ENCODE assay signal across 8 cellular contexts in the genomic region with DNA sequence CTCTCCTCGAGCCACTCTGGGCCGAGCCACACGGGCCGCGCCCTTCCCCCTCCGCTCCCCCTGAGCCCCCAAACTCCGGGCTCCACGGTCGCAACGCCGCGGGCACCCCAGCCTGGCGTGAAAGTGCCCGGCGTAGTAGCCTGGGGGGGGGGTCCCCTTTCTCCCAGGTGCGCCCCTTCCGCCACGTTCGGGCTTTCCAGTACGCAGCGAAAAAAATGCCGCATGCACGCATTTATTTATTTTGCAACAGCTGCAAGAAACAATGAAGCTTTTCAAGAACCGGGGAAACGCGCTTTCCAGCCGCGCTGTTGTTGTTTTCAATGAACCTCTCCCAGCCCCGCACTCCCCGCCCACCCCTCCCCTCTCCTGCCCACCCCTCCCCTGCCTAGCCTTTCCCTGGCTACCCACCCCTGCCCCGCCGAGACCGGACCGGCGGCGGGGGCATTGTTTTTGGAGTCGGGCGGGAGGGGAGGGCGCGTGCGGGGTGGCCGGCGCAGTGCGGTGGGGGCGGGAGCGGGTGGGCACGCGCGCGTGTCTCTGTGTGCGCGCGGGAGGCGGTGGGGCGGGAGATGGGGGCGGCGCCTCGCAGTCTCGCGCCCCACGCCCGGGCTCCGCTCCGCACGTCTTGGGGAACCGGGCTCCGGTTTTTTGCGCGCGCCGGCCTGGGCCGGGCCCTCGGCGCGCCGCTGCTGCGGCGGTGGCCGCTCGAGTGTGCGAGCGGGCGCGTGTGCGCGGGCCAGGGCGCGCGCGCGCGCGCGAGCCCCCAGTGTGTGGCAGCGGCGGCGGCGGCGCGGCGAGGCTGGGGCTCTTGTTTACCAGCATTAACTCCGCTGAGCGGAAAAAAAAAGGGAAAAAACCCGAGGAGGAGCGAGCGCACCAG.
A peak's percentile ranks its signal among the peaks of the same experiment; 100 is the strongest.
DNase-seq lines count a peak whose midpoint lies in the region; ATAC-seq and TF ChIP-seq lines count a peak whose summit lies in the region.

A gene (plus strand): TSS at position 766 of the 880 bp plus-strand sequence. CDS start 1,043 bp downstream, outside the sequence.

- DNase-seq in CMK (ENCODE audit: low read depth) (peak; percentile 73), HUDEP-2 (lab: John Stamatoyannopoulos, UW; ENCODE audit: unreplicated experiment in 76 of 76) (peak in 72 of 76 experiments; percentile 19 to 89 (median 72)), OCI-M1 (lab: John Stamatoyannopoulos, UW) (peak; percentile 89), activated T-cell treated with anti-CD3 and anti-CD28 coated beads for 48 hours (ENCODE audit: low read depth) (peak; percentile 91), erythroblast (lab: John Stamatoyannopoulos, UW) (peak; percentile 93 to 96)
- DNase-seq in stimulated activated CD8-positive, alpha-beta memory T cell treated with anti-CD3 and anti-CD28 coated beads, Interleukin-4, amount 100 ng/mL, for 24 hours (ENCODE audit: low read depth): peak; percentile 77

- peak within 1 kb of the TSS; percentile 63 to 84 for H3K9ac ChIP-seq in mucosa of rectum (ENCODE audit: low read depth in 1 of 2, low read length in 2 of 2)

- H3K4me1 ChIP-seq in mucosa of rectum (ENCODE audit: control insufficient read depth in 2 of 2, insufficient read depth in 2 of 2, low read length in 2 of 2): peaks cover 5 to 13% of the 10 kb centered on the region in 2 donors

- ATAC-seq in GM21367 (IDR thresholded peaks at IDR 0.05; ENCODE audit: unreplicated experiment): peak; percentile 64

- peak within 1 kb of the TSS; percentile 71 to 86 for H3K4me3 ChIP-seq in mucosa of rectum (ENCODE audit: low read length in 2 of 2)

- no peaks in the 10 kb centered on the region for H3K36me3 ChIP-seq in mucosa of rectum (ENCODE audit: control insufficient read depth in 2 of 2, insufficient read depth in 2 of 2, low read length in 2 of 2)

- H3K9me3 ChIP-seq in mucosa of rectum (ENCODE audit: control insufficient read depth in 2 of 2, low read length in 2 of 2): no peaks in the 10 kb centered on the region

- TF ChIP-seq POLR2A in erythroblast (IDR thresholded peaks at IDR 0.05; ENCODE audit: low read length): no peak

- peak within 1 kb of the TSS; percentile 89 to 91 for H3K27ac ChIP-seq in mucosa of rectum (ENCODE audit: low read depth in 2 of 2, low read length in 2 of 2)

- peaks cover 4 to 6% of the 10 kb centered on the region in 2 donors for H3K27me3 ChIP-seq in mucosa of rectum (ENCODE audit: control insufficient read depth in 2 of 2, insufficient read depth in 2 of 2, low read length in 2 of 2)

Comparison
In these comparisons a context has a peak if more than half of its experiments do, and no peak if none do; other contexts are left out.
1. Peak in every context shown above with its lines: DNase-seq, ATAC-seq, H3K4me3 ChIP-seq and H3K27ac ChIP-seq.